Comparison of ENCODE assay signal across 8 cellular contexts in the genomic region with DNA sequence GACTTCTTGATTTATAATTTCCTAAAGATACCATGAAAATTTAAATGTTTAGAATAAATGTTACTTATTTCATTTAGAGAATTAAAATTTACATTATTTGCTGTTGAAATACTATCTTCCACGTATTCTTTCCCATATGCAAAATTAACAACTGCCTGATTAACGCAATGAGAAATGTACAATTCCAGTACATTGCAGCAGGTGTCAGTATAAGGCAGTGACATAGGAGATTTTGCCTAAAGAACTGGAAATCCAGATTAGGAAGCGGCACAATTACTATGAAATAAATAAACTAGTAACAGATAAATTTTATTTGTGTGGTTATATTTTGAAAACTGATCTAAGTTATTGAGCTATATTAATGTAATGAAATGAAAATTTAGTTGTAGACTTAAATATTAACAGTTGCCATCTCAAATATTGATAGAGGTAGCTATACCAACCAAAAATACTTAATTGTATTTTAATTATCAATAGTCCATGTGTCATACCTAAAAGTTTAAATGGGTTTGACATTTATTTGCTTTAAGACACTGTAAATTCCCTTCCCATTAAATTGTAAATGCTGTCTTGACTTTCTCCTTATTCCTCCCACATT.
DNase-seq lines count a peak whose midpoint lies in the region; ATAC-seq, FAIRE-seq and TF ChIP-seq lines count a peak whose summit lies in the region.

No MANE protein-coding gene starts in this region.

- H3K79me2 ChIP-seq in KMS-11 (ENCODE audit: insufficient read depth, low read depth) (no peaks in the 10 kb centered on the region), osteoblast (ENCODE audit: insufficient read depth, low read length) (peaks cover 3% of the 10 kb centered on the region)

- no peaks in the 10 kb centered on the region for H3K36me3 ChIP-seq in KMS-11 (ENCODE audit: insufficient read depth)
- peaks cover 5% of the 10 kb centered on the region for H3K36me3 ChIP-seq in osteoblast (ENCODE audit: insufficient read depth, low read length)

- peak; percentile 56 for DNase-seq in DMS53 (lab: John Stamatoyannopoulos, UW)
- peak; percentile 35 for DNase-seq in RCC 7860 (ENCODE audit: low spot score)
- DNase-seq in epithelial cell of esophagus (ENCODE audit: low read depth) = peak; percentile 59
- DNase-seq in osteoblast (ENCODE audit: insufficient read length, low spot score, missing footprints) = no peak
- no peak for DNase-seq in stimulated activated CD4-positive, alpha-beta T cell treated with anti-CD3 and anti-CD28 coated beads, Interleukin-12 subunit alpha, Interleukin-12 subunit beta, amount 100 ng/mL, for 4 hours
- no peak for DNase-seq in activated T-helper 1 cell treated with anti-CD3 and anti-CD28 coated beads, Interleukin-12 subunit alpha, Interleukin-12 subunit beta, Interleukin-2, Interleukin-4 antibody, amounts not matched to agents 30 ng/mL and 10 ng/mL and 1 ng/mL, durations not matched to agents 14 hours and 24 hours and 36 hours (ENCODE audit: low spot score)

- intact Hi-C loops in activated T-helper 1 cell treated with anti-CD3 and anti-CD28 coated beads, Interleukin-12 subunit alpha, Interleukin-12 subunit beta, Interleukin-2, Interleukin-4 antibody, amounts not matched to agents 30 ng/mL and 10 ng/mL and 1 ng/mL, durations not matched to agents 14 hours and 24 hours and 36 hours (cut with micrococcal nuclease) = loop anchor here (1.0 to 10.0 kb wide), 6 partner anchors 69 to 1239 kb away; partner anchors contain the start of gene EPM2A

- no peaks in the 10 kb centered on the region for H3K9me3 ChIP-seq in osteoblast (ENCODE audit: low read depth, low read length)

- H3K9me3 Mint-ChIP-seq in activated T-helper 1 cell treated with anti-CD3 and anti-CD28 coated beads, Interleukin-12 subunit alpha, Interleukin-12 subunit beta, Interleukin-2, Interleukin-4 antibody, amounts not matched to agents 30 ng/mL and 10 ng/mL and 1 ng/mL, durations not matched to agents 14 hours and 24 hours and 36 hours = no peaks in the 10 kb centered on the region

- FAIRE-seq in RCC 7860 (lab: Jason Lieb, UNC) = peak; percentile 78

- H3K27ac ChIP-seq in KMS-11 (0 out of 2 replicates have a peak overlapping the region, but pooled peaks have one; percentile 48), osteoblast (ENCODE audit: low read depth, low read length) (no peak overlapping the region)

- H3K27ac Mint-ChIP-seq in activated T-helper 1 cell treated with anti-CD3 and anti-CD28 coated beads, Interleukin-12 subunit alpha, Interleukin-12 subunit beta, Interleukin-2, Interleukin-4 antibody, amounts not matched to agents 30 ng/mL and 10 ng/mL and 1 ng/mL, durations not matched to agents 14 hours and 24 hours and 36 hours = no peak overlapping the region

- H3K4me1 ChIP-seq in KMS-11 (ENCODE audit: low read depth, poor library complexity, severe bottlenecking) (peaks cover 84% of the 10 kb centered on the region), osteoblast (ENCODE audit: insufficient read depth, low read length) (peaks cover 24% of the 10 kb centered on the region)

- H2AFZ ChIP-seq in KMS-11 (ENCODE audit: low read depth) = no peak overlapping the region
- no peak overlapping the region for H2AFZ ChIP-seq in osteoblast (ENCODE audit: low read length)

- H4K20me1 ChIP-seq in KMS-11 (ENCODE audit: insufficient read depth) = no peaks in the 10 kb centered on the region
- no peaks in the 10 kb centered on the region for H4K20me1 ChIP-seq in osteoblast (ENCODE audit: insufficient read depth, low read length)

- no peak overlapping the region for H3K9ac ChIP-seq in KMS-11

- ATAC-seq in HG03378 (IDR thresholded peaks at IDR 0.05; ENCODE audit: unreplicated experiment) = no peak

- H3K27me3 Mint-ChIP-seq in activated T-helper 1 cell treated with anti-CD3 and anti-CD28 coated beads, Interleukin-12 subunit alpha, Interleukin-12 subunit beta, Interleukin-2, Interleukin-4 antibody, amounts not matched to agents 30 ng/mL and 10 ng/mL and 1 ng/mL, durations not matched to agents 14 hours and 24 hours and 36 hours (ENCODE audit: insufficient read depth) = no peaks in the 10 kb centered on the region

- no peak overlapping the region for H3K4me3 ChIP-seq in KMS-11 (IDR thresholded peaks at IDR 0.05; ENCODE audit: insufficient read depth, low read depth, low read length)
- no peak overlapping the region for H3K4me3 ChIP-seq in epithelial cell of esophagus (ENCODE audit: low read length)
- H3K4me3 ChIP-seq in osteoblast (ENCODE audit: insufficient read depth, low read length) = no peak overlapping the region

- no peak overlapping the region for H3K4me3 Mint-ChIP-seq in activated T-helper 1 cell treated with anti-CD3 and anti-CD28 coated beads, Interleukin-12 subunit alpha, Interleukin-12 subunit beta, Interleukin-2, Interleukin-4 antibody, amounts not matched to agents 30 ng/mL and 10 ng/mL and 1 ng/mL, durations not matched to agents 14 hours and 24 hours and 36 hours

- peak; percentile 88 for TF ChIP-seq CTCF in KMS-11 (conservative IDR thresholded peaks at IDR 0.05; ENCODE audit: low read depth, low read length)
- peak; percentile 75 for TF ChIP-seq CTCF in epithelial cell of esophagus (IDR thresholded peaks at IDR 0.05; ENCODE audit: insufficient read depth, low read depth, low read length, missing control alignments)
- TF ChIP-seq CTCF in osteoblast (IDR thresholded peaks at IDR 0.05; ENCODE audit: extremely low read depth, low read depth, low read length) = peak; percentile 74

- H3K4me2 ChIP-seq in KMS-11 = peak overlapping the region; percentile 92
- peak overlapping the region; percentile 28 for H3K4me2 ChIP-seq in osteoblast (ENCODE audit: insufficient read depth, low read length)

- H3K36me3 Mint-ChIP-seq in activated T-helper 1 cell treated with anti-CD3 and anti-CD28 coated beads, Interleukin-12 subunit alpha, Interleukin-12 subunit beta, Interleukin-2, Interleukin-4 antibody, amounts not matched to agents 30 ng/mL and 10 ng/mL and 1 ng/mL, durations not matched to agents 14 hours and 24 hours and 36 hours (ENCODE audit: low read depth) = peaks cover 17% of the 10 kb centered on the region

- H3K27me3 ChIP-seq in KMS-11 (ENCODE audit: insufficient read depth, low read depth) (no peaks in the 10 kb centered on the region), osteoblast (ENCODE audit: insufficient read depth, low read length) (no peaks in the 10 kb centered on the region)

- H3K4me1 Mint-ChIP-seq in activated T-helper 1 cell treated with anti-CD3 and anti-CD28 coated beads, Interleukin-12 subunit alpha, Interleukin-12 subunit beta, Interleukin-2, Interleukin-4 antibody, amounts not matched to agents 30 ng/mL and 10 ng/mL and 1 ng/mL, durations not matched to agents 14 hours and 24 hours and 36 hours (ENCODE audit: low read depth) = peaks cover 56% of the 10 kb centered on the region

Comparison
In these comparisons a context has a peak if more than half of its experiments do, and no peak if none do; other contexts are left out.
1. DNase-seq: peak in DMS53 (single experiment), RCC 7860 (single experiment) and epithelial cell of esophagus (single experiment); none in osteoblast (single experiment), stimulated activated CD4-positive, alpha-beta T cell treated with anti-CD3 and anti-CD28 coated beads, Interleukin-12 subunit alpha, Interleukin-12 subunit beta, amount 100 ng/mL, for 4 hours (single experiment) and activated T-helper 1 cell treated with anti-CD3 and anti-CD28 coated beads, Interleukin-12 subunit alpha, Interleukin-12 subunit beta, Interleukin-2, Interleukin-4 antibody, amounts not matched to agents 30 ng/mL and 10 ng/mL and 1 ng/mL, durations not matched to agents 14 hours and 24 hours and 36 hours (single experiment).
2. Peak in every context shown above with its lines, with median percentiles within 50 percentile points of each other: CTCF ChIP-seq.